ENCODE assay signal across 23 cellular contexts in genomic region chr11:130913268-130913667, GRCh38. TPM values are rescaled to one million over a fixed set of nuclear protein-coding genes. Genes with fewer than 3 reads are reported as not detected.
A peak's percentile ranks its signal among the peaks of the same experiment; 100 is the strongest.
DNase-seq lines count a peak whose midpoint lies in the region; ATAC-seq and TF ChIP-seq lines count a peak whose summit lies in the region.
"Had no signal": no experiment of that assay in that cellular context is flagged by ENCODE, and none has a peak within 500 bp of the region (broad histone marks: within the 10 kb centered on the region; RNA-seq: fewer than 3 reads in every experiment).

No MANE protein-coding gene starts in this region.

- H3K27ac ChIP-seq in CD8-positive, alpha-beta memory T cell (ENCODE audit: low read depth, low read length) = no peak overlapping the region
- H3K27ac ChIP-seq: neural progenitor cell, SJSA1, vagina had no signal

- CTCF ChIA-PET in CD8-positive, alpha-beta memory T cell (lab: Charles Lee) = interaction anchor here (4.9 kb wide), 1 partner anchor 9 kb away, joined by 44 read pairs; no protein-coding TSS in a partner anchor

- peak overlapping the region in 4 of 8 donors; percentile 10 to 82 (median 40) for H3K27ac Mint-ChIP-seq in CD8-positive, alpha-beta memory T cell
- H3K27ac Mint-ChIP-seq in IgD-negative memory B cell (no peak overlapping the region), neural crest cell (ENCODE audit: unreplicated experiment) (no peak overlapping the region)
- H3K27ac Mint-ChIP-seq: activated CD8-positive, alpha-beta T cell treated with anti-CD3 and anti-CD28 coated beads for 36 hours; neural progenitor cell had no signal

- POLR2A ChIA-PET in CD8-positive, alpha-beta memory T cell (lab: Charles Lee) = no interaction called here

- peaks cover 31 to 72% (median 69%) of the 10 kb centered on the region in 3 donors for H3K4me1 Mint-ChIP-seq in CD8-positive, alpha-beta memory T cell
- peaks cover 24 to 34% (median 29%) of the 10 kb centered on the region in 3 donors for H3K4me1 Mint-ChIP-seq in IgD-negative memory B cell
- peaks cover 16% of the 10 kb centered on the region for H3K4me1 Mint-ChIP-seq in neural crest cell

- no peaks in the 10 kb centered on the region for H3K27me3 ChIP-seq in CD8-positive, alpha-beta memory T cell (ENCODE audit: insufficient read depth, low read length, poor library complexity, severe bottlenecking)
- H3K27me3 ChIP-seq: SJSA1, vagina had no signal

- H3K4me3 ChIP-seq in CD8-positive, alpha-beta memory T cell (ENCODE audit: low read length) = no peak overlapping the region
- H3K4me3 ChIP-seq in choroid plexus epithelial cell (ENCODE audit: low read depth, low read length) = no peak overlapping the region
- H3K4me3 ChIP-seq: GM12878, neural progenitor cell, SJSA1, vagina had no signal

- peak overlapping the region in 4 of 7 donors; percentile 20 to 75 (median 30) for H3K4me3 Mint-ChIP-seq in CD8-positive, alpha-beta memory T cell
- H3K4me3 Mint-ChIP-seq in IgD-negative memory B cell (peak overlapping the region; percentile 25 to 51 (median 36)), neural crest cell (peak overlapping the region; percentile 26)
- H3K4me3 Mint-ChIP-seq: activated CD8-positive, alpha-beta T cell treated with anti-CD3 and anti-CD28 coated beads for 36 hours had no signal

- H3K36me3 Mint-ChIP-seq in CD8-positive, alpha-beta memory T cell = peaks cover 22 to 66% (median 42%) of the 10 kb centered on the region in 3 donors
- peaks cover 24% of the 10 kb centered on the region for H3K36me3 Mint-ChIP-seq in IgD-negative memory B cell
- H3K36me3 Mint-ChIP-seq in neural crest cell (ENCODE audit: low read depth) = peaks cover 11% of the 10 kb centered on the region

- no peak for DNase-seq in CD8-positive, alpha-beta memory T cell
- DNase-seq in choroid plexus epithelial cell (ENCODE audit: low read depth) = no peak
- no peak for DNase-seq in neural crest cell (ENCODE audit: low read depth, low spot score)
- no peak for DNase-seq in DMS 273 (lab: John Stamatoyannopoulos, UW; ENCODE audit: unreplicated experiment)
- no peak for DNase-seq in NCI-H526 treated with DMSO at 0.1 percent for 48 hours (lab: John Stamatoyannopoulos, UW)
- DNase-seq: activated CD4-positive, CD25-positive, alpha-beta regulatory T cell treated with anti-CD3 and anti-CD28 coated beads, Interleukin-2, amount 50 U/mL, for 72 hours; activated CD8-positive, alpha-beta T cell treated with anti-CD3 and anti-CD28 coated beads for 36 hours; activated effector memory CD4-positive, alpha-beta T cell treated with anti-CD3 and anti-CD28 coated beads, Interleukin-2, amount 50 U/mL, for 16 hours; C1 segment of cervical spinal cord; cerebellar nuclear complex; left ventricle myocardium superior; NCI-H1092 treated with DMSO at 0.1 percent for 48 hours; NCI-H187; NCI-H69; RPMI8226; stimulated activated naive CD8-positive, alpha-beta T cell treated with anti-CD3 and anti-CD28 coated beads, Interleukin-15, Interleukin-2, amounts not matched to agents 100 U/mL and 50 U/mL, for 24 hours had no signal

- H3K27me3 Mint-ChIP-seq in CD8-positive, alpha-beta memory T cell = peaks cover 0 to 4% of the 10 kb centered on the region in 2 donors
- no peaks in the 10 kb centered on the region for H3K27me3 Mint-ChIP-seq in IgD-negative memory B cell
- no peaks in the 10 kb centered on the region for H3K27me3 Mint-ChIP-seq in neural crest cell (ENCODE audit: low read depth)
- H3K27me3 Mint-ChIP-seq: activated CD8-positive, alpha-beta T cell treated with anti-CD3 and anti-CD28 coated beads for 36 hours had no signal

- peaks cover 9 to 34% (median 15%) of the 10 kb centered on the region in 5 donors for H3K9me3 Mint-ChIP-seq in CD8-positive, alpha-beta memory T cell
- H3K9me3 Mint-ChIP-seq in IgD-negative memory B cell (peaks cover 0 to 4% (median 2%) of the 10 kb centered on the region in 3 donors), neural crest cell (no peaks in the 10 kb centered on the region)
- H3K9me3 Mint-ChIP-seq: neural progenitor cell had no signal

- no peak for ATAC-seq in HG02678 (IDR thresholded peaks at IDR 0.05; ENCODE audit: unreplicated experiment)
- no peak for ATAC-seq in HG02763 (IDR thresholded peaks at IDR 0.05; ENCODE audit: unreplicated experiment)
- ATAC-seq: activated CD8-positive, alpha-beta T cell treated with anti-CD3 and anti-CD28 coated beads for 36 hours; GM12878; left ventricle myocardium superior; stimulated activated naive CD8-positive, alpha-beta T cell treated with anti-CD3 and anti-CD28 coated beads, Interleukin-15, Interleukin-2, amounts not matched to agents 100 U/mL and 50 U/mL, for 24 hours had no signal

- peaks cover 31% of the 10 kb centered on the region for H3K4me1 ChIP-seq in CD8-positive, alpha-beta memory T cell (ENCODE audit: insufficient read depth, low read length)

- TF ChIP-seq CTCF in choroid plexus epithelial cell (conservative IDR thresholded peaks at IDR 0.05; ENCODE audit: low read depth, low read length) (peak; percentile 16), neural crest cell (conservative IDR thresholded peaks at IDR 0.05) (no peak)

- no peaks in the 10 kb centered on the region for H3K9me3 ChIP-seq in CD8-positive, alpha-beta memory T cell (ENCODE audit: low read length)
- H3K9me3 ChIP-seq: SJSA1, vagina had no signal

- peaks cover 21% of the 10 kb centered on the region for H3K36me3 ChIP-seq in CD8-positive, alpha-beta memory T cell (ENCODE audit: insufficient read depth, low read length)

RNA-seq across cellular contexts. Expression of gene SNX19, which starts 3.0 kb away (rescaled TPM):
- total RNA-seq in CD8-positive, alpha-beta memory T cell = 10 to 100 TPM; 41.2 to 44.4 TPM
- 21.9 TPM for polyA plus RNA-seq in CD8-positive, alpha-beta memory T cell
- polyA plus RNA-seq in IgD-negative memory B cell = 25.1 TPM
- 43.7 and 45.0 TPM in 2 replicates for total RNA-seq in neural crest cell
